Comparison of ENCODE assay signal across 2 cellular contexts in the genomic region with DNA sequence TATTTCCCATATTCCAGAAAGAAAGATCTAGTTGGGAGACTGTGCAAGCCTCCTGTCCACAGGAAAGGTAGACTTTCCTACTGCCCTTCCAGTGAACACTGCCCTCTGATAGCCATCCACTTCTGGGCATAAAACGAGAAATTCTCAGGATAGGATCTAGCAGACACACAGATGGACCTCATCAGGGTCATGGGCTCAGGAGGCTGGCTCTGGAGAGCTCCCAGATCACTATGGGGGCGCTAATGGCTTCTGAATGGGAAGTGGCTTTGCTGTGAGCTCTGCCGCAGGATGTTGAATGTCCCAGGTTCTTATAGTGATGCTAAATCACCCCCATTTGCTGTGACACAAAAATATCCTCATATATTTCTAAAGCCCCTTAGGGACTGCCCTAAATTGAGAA.
TF ChIP-seq lines count a peak whose summit lies in the region.

No MANE protein-coding gene starts in this region.

TF ChIP-seq in SK-N-SH, 30 proteins besides CTCF, POLR2A, EP300 and RAD21 (continued from another document):
- TF ChIP-seq RCOR1 (IDR thresholded peaks at IDR 0.05; ENCODE audit: low read length): no peak
- TF ChIP-seq, protein P1, sequence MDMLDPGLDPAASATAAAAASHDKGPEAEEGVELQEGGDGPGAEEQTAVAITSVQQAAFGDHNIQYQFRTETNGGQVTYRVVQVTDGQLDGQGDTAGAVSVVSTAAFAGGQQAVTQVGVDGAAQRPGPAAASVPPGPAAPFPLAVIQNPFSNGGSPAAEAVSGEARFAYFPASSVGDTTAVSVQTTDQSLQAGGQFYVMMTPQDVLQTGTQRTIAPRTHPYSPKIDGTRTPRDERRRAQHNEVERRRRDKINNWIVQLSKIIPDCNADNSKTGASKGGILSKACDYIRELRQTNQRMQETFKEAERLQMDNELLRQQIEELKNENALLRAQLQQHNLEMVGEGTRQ (IDR thresholded peaks at IDR 0.05; ENCODE audit: borderline replicate concordance, low read depth, low read length): no peak

TF ChIP-seq in SK-N-SH treated with all-trans-retinoic acid at 6 μM for 48 hours, 23 proteins besides CTCF, POLR2A, EP300 and RAD21 (continued from another document):
- TF ChIP-seq, protein P2, sequence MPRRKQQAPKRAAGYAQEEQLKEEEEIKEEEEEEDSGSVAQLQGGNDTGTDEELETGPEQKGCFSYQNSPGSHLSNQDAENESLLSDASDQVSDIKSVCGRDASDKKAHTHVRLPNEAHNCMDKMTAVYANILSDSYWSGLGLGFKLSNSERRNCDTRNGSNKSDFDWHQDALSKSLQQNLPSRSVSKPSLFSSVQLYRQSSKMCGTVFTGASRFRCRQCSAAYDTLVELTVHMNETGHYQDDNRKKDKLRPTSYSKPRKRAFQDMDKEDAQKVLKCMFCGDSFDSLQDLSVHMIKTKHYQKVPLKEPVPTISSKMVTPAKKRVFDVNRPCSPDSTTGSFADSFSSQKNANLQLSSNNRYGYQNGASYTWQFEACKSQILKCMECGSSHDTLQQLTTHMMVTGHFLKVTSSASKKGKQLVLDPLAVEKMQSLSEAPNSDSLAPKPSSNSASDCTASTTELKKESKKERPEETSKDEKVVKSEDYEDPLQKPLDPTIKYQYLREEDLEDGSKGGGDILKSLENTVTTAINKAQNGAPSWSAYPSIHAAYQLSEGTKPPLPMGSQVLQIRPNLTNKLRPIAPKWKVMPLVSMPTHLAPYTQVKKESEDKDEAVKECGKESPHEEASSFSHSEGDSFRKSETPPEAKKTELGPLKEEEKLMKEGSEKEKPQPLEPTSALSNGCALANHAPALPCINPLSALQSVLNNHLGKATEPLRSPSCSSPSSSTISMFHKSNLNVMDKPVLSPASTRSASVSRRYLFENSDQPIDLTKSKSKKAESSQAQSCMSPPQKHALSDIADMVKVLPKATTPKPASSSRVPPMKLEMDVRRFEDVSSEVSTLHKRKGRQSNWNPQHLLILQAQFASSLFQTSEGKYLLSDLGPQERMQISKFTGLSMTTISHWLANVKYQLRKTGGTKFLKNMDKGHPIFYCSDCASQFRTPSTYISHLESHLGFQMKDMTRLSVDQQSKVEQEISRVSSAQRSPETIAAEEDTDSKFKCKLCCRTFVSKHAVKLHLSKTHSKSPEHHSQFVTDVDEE (CRISPR knock-in tag; IDR thresholded peaks at IDR 0.05): no peak
